Comparison of ENCODE assay signal across 18 cellular contexts in genomic region chr14:56331815-56332214, GRCh38.
DNase-seq lines count a peak whose midpoint lies in the region; ATAC-seq and TF ChIP-seq lines count a peak whose summit lies in the region.
"Had no signal": no experiment of that assay in that cellular context is flagged by ENCODE, and none has a peak within 500 bp of the region (broad histone marks: within the 10 kb centered on the region; RNA-seq: fewer than 3 reads in every experiment).

No MANE protein-coding gene starts in this region.

- H3K36me3 ChIP-seq in HEK293 (ENCODE audit: control insufficient read depth in 2 of 2, insufficient read depth in 1 of 2, low read length in 2 of 2), result no peaks in the 10 kb centered on the region
- H3K36me3 ChIP-seq: pancreas, uterus, WERI-Rb-1 had no signal

- POLR2A ChIA-PET in HEK293 (lab: Yijun Ruan, JAX), result no interaction called here

- CTCF ChIA-PET in HEK293 (lab: Yijun Ruan, JAX), result no interaction called here

- ATAC-seq in HG03095 (IDR thresholded peaks at IDR 0.05; ENCODE audit: unreplicated experiment), result no peak
- ATAC-seq: naive thymus-derived CD4-positive, alpha-beta T cell; pancreas had no signal

- H3K27ac ChIP-seq in HEK293 (ENCODE audit: extremely low read depth, low read depth, low read length), result no peak overlapping the region
- H3K27ac ChIP-seq: pancreas, uterus, WERI-Rb-1 had no signal

- H3K4me1 ChIP-seq in HEK293 (ENCODE audit: control insufficient read depth, insufficient read depth, low read length), result no peaks in the 10 kb centered on the region
- H3K4me1 ChIP-seq: uterus had no signal

- H3K9me3 ChIP-seq in HEK293 (ENCODE audit: control insufficient read depth, insufficient read depth, low read depth, low read length), result no peaks in the 10 kb centered on the region
- H3K9me3 ChIP-seq: pancreas, uterus had no signal

- H3K4me3 ChIP-seq in HEK293 (ENCODE audit: low read depth, low read length), result no peak overlapping the region
- no peak overlapping the region for H3K4me3 ChIP-seq in fibroblast of villous mesenchyme (ENCODE audit: low read depth, low read length)
- H3K4me3 ChIP-seq: pancreas, uterus had no signal

- DNase-seq in COLO668 (lab: John Stamatoyannopoulos, UW; ENCODE audit: unreplicated experiment) (peak; percentile 62), NCI-H510A (lab: John Stamatoyannopoulos, UW) (peak; percentile 59), fibroblast of villous mesenchyme (ENCODE audit: low read depth) (peak; percentile 46), cortex of kidney (lab: John Stamatoyannopoulos, UW) (no peak)
- no peak for DNase-seq in stimulated activated CD4-positive, alpha-beta T cell treated with anti-CD3 and anti-CD28 coated beads, Interleukin-15, amount 100 ng/mL, for 24 hours
- DNase-seq: activated CD4-positive, alpha-beta memory T cell treated with anti-CD3 and anti-CD28 coated beads for 36 hours; GDM1; islet precursor cell; Kasumi-1; naive thymus-derived CD4-positive, alpha-beta T cell; NCI-H1436 treated with DMSO at 0.1 percent for 48 hours; pancreas; stimulated activated CD4-positive, alpha-beta T cell treated with anti-CD3 and anti-CD28 coated beads, Interleukin-4, amount 100 ng/mL, for 4 hours; T-helper 1 cell; uterus; WERI-Rb-1 had no signal

- TF ChIP-seq CTCF in HEK293 (tag by site-specific recombination; IDR thresholded peaks at IDR 0.05) (no peak), fibroblast of villous mesenchyme (IDR thresholded peaks at IDR 0.05; ENCODE audit: insufficient read depth, low read depth, low read length) (no peak)

TF ChIP-seq in HEK293, 187 proteins besides CTCF, POLR2A, EP300 and RAD21:
- TF ChIP-seq ZFHX2 (tag by site-specific recombination; conservative IDR thresholded peaks at IDR 0.05) (peak; percentile 82), ZNF600 (tag by site-specific recombination; IDR thresholded peaks at IDR 0.05) (no peak), ZBTB11 (tag by site-specific recombination; conservative IDR thresholded peaks at IDR 0.05; ENCODE audit: low read depth) (no peak), ZNF610 (tag by site-specific recombination; IDR thresholded peaks at IDR 0.05; ENCODE audit: borderline replicate concordance) (no peak), ZNF146 (tag by site-specific recombination; IDR thresholded peaks at IDR 0.05) (no peak), ZNF510 (tag by site-specific recombination; IDR thresholded peaks at IDR 0.05; ENCODE audit: insufficient replicate concordance) (no peak), ZNF266 (tag by site-specific recombination; IDR thresholded peaks at IDR 0.05; ENCODE audit: low read depth) (no peak), ZNF692 (tag by site-specific recombination; IDR thresholded peaks at IDR 0.05) (no peak), ZNF350 (tag by site-specific recombination; IDR thresholded peaks at IDR 0.05) (no peak), EGR2 (tag by site-specific recombination; IDR thresholded peaks at IDR 0.05; ENCODE audit: low read depth) (peak; percentile 91), ZNF221 (tag by site-specific recombination; IDR thresholded peaks at IDR 0.05; ENCODE audit: borderline replicate concordance) (no peak), ZNF426 (tag by site-specific recombination; IDR thresholded peaks at IDR 0.05) (no peak)
- TF ChIP-seq, protein P1, sequence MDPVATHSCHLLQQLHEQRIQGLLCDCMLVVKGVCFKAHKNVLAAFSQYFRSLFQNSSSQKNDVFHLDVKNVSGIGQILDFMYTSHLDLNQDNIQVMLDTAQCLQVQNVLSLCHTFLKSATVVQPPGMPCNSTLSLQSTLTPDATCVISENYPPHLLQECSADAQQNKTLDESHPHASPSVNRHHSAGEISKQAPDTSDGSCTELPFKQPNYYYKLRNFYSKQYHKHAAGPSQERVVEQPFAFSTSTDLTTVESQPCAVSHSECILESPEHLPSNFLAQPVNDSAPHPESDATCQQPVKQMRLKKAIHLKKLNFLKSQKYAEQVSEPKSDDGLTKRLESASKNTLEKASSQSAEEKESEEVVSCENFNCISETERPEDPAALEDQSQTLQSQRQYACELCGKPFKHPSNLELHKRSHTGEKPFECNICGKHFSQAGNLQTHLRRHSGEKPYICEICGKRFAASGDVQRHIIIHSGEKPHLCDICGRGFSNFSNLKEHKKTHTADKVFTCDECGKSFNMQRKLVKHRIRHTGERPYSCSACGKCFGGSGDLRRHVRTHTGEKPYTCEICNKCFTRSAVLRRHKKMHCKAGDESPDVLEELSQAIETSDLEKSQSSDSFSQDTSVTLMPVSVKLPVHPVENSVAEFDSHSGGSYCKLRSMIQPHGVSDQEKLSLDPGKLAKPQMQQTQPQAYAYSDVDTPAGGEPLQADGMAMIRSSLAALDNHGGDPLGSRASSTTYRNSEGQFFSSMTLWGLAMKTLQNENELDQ (tag by site-specific recombination; IDR thresholded peaks at IDR 0.05; ENCODE audit: low read depth), result no peak
- TF ChIP-seq, protein P2, sequence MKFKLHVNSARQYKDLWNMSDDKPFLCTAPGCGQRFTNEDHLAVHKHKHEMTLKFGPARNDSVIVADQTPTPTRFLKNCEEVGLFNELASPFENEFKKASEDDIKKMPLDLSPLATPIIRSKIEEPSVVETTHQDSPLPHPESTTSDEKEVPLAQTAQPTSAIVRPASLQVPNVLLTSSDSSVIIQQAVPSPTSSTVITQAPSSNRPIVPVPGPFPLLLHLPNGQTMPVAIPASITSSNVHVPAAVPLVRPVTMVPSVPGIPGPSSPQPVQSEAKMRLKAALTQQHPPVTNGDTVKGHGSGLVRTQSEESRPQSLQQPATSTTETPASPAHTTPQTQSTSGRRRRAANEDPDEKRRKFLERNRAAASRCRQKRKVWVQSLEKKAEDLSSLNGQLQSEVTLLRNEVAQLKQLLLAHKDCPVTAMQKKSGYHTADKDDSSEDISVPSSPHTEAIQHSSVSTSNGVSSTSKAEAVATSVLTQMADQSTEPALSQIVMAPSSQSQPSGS (tag by site-specific recombination; IDR thresholded peaks at IDR 0.05; ENCODE audit: low read depth), result no peak
TF ChIP-seq in HEK293: peak in this region for 2.

Comparison
In these comparisons a context has a peak if more than half of its experiments do, and no peak if none do; other contexts are left out.
1. DNase-seq: peak in COLO668 (single experiment), NCI-H510A (single experiment) and fibroblast of villous mesenchyme (single experiment); none in stimulated activated CD4-positive, alpha-beta T cell treated with anti-CD3 and anti-CD28 coated beads, Interleukin-15, amount 100 ng/mL, for 24 hours (single experiment) and cortex of kidney (single experiment).